25 cellular contexts compared by ENCODE assay signal in the genomic region with DNA sequence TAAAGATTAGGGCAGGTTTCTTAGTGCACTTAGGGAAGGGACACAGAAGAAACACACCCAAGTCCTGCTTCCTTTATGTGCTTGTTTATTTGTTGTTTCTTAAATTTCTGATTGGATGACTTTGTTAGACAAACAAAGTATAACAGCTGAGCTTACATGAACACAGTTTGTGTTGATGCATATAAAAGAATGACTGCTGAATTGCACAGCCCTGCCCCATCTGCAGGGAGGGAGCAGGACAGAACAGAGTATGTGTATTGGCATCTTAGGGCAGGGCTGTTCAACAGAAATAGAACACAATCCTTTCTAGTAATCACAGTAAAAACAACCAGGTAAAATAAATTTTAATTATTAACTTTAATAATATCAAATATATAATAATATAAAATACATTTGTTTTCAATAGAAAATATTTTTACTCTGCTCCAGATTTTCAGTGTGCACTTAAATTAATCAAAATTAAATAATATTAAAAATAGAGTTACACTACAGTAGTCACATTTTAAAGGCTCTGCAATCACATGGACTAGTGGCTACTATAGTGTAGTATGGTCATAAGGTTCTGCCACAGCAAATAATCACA.
"Had no signal": no experiment of that assay in that cellular context is flagged by ENCODE, and none has a peak within 500 bp of the region (broad histone marks: within the 10 kb centered on the region; RNA-seq: fewer than 3 reads in every experiment).

No MANE protein-coding gene starts in this region.

- H3K27ac ChIP-seq: neutrophil, ovary, parathyroid adenoma, psoas muscle, right lobe of liver, sigmoid colon, stomach, thoracic aorta, thyroid gland, tibial nerve, upper lobe of left lung had no signal

- H3K4me3 ChIP-seq: ovary, psoas muscle, right lobe of liver, sigmoid colon, stomach, thoracic aorta, thyroid gland, tibial nerve, upper lobe of left lung had no signal

- DNase-seq: naive thymus-derived CD8-positive, alpha-beta T cell; nephron progenitor cell; nucleus accumbens; ovary; posterior cingulate gyrus; psoas muscle; right cardiac atrium; right lobe of liver; sigmoid colon; small intestine; stimulated activated CD4-positive, alpha-beta T cell treated with anti-CD3 and anti-CD28 coated beads, Interleukin-15, amount 100 ng/mL, for 24 hours; stimulated activated CD4-positive, alpha-beta T cell treated with anti-CD3 and anti-CD28 coated beads, Interleukin-2, amount 100 ng/mL, for 24 hours; stimulated activated CD4-positive, alpha-beta T cell treated with anti-CD3 and anti-CD28 coated beads, Interleukin-2, amount 100 ng/mL, for 48 hours; stimulated activated CD4-positive, alpha-beta T cell treated with anti-CD3 and anti-CD28 coated beads, Interleukin-4, amount 100 ng/mL, for 24 hours; stimulated activated naive B cell treated with anti-CD40 and anti-IgM and Interleukin-4, amounts not matched to agents 10 μg/mL and 1 μg/mL and 100 μg/mL, for 72 hours; stimulated activated naive CD4-positive, alpha-beta T cell treated with Interleukin-2 at 50 U/mL for 16 hours; stomach; thyroid gland; trophoblast cell; upper lobe of left lung had no signal

- H3K79me2 ChIP-seq: parathyroid adenoma had no signal

- H3K36me3 ChIP-seq: neutrophil, ovary, right lobe of liver, sigmoid colon, stomach, thoracic aorta, thyroid gland, tibial nerve, upper lobe of left lung had no signal

- H3K27me3 ChIP-seq: neutrophil, ovary, right lobe of liver, sigmoid colon, stomach, thyroid gland, tibial nerve, upper lobe of left lung had no signal

- H2AFZ ChIP-seq: parathyroid adenoma had no signal

- ATAC-seq: naive thymus-derived CD8-positive, alpha-beta T cell; psoas muscle; right cardiac atrium; right lobe of liver; stimulated activated effector memory CD8-positive, alpha-beta T cell treated with anti-CD3 and anti-CD28 coated beads, Interleukin-12 subunit alpha, Interleukin-12 subunit beta, amount 100 ng/mL, for 72 hours; stimulated activated naive B cell treated with anti-CD40 and anti-IgM and Interleukin-4, amounts not matched to agents 10 μg/mL and 1 μg/mL and 100 μg/mL, for 72 hours had no signal

- H3K9me3 ChIP-seq: neutrophil, ovary, psoas muscle, right lobe of liver, sigmoid colon, stomach, thoracic aorta, thyroid gland, tibial nerve, upper lobe of left lung had no signal

- H3K4me1 ChIP-seq: parathyroid adenoma, psoas muscle, sigmoid colon, stomach had no signal
